27 cellular contexts compared by ENCODE assay signal in genomic region chr2:131657895-131658768, GRCh38.
"Had no signal": no experiment of that assay in that cellular context is flagged by ENCODE, and none has a peak within 500 bp of the region (broad histone marks: within the 10 kb centered on the region; RNA-seq: fewer than 3 reads in every experiment).

No MANE protein-coding gene starts in this region.

- H3K4me1 ChIP-seq: left lung, neural progenitor cell, parathyroid adenoma, right atrium auricular region, right lobe of liver, stomach, tibial artery, upper lobe of right lung had no signal

- H3K4me3 Mint-ChIP-seq: mesothelial cell of epicardium; natural killer cell; nephron progenitor cell; neural progenitor cell; stimulated activated effector memory CD8-positive, alpha-beta T cell treated with anti-CD3 and anti-CD28 coated beads, Interleukin-12 subunit alpha, Interleukin-12 subunit beta, amount 100 ng/mL, for 72 hours had no signal

- DNase-seq: head of caudate nucleus; hippocampal formation; left colon; left lung; mesendoderm; naive B cell; natural killer cell; nephron progenitor cell; occipital lobe; right lobe of liver; stimulated activated CD4-positive, alpha-beta T cell treated with anti-CD3 and anti-CD28 coated beads, Interleukin-12 subunit alpha, Interleukin-12 subunit beta, amount 100 ng/mL, for 4 hours; stimulated activated CD4-positive, alpha-beta T cell treated with anti-CD3 and anti-CD28 coated beads, Interleukin-4, amount 100 ng/mL, for 24 hours; stimulated activated naive CD4-positive, alpha-beta T cell; stomach; tibial artery; trophoblast cell; upper lobe of right lung had no signal

- H3K27ac ChIP-seq: left lung, neural progenitor cell, neutrophil, parathyroid adenoma, right atrium auricular region, right lobe of liver, stomach, thoracic aorta, tibial artery, upper lobe of right lung had no signal

- H3K4me3 ChIP-seq: left lung, lung, neural progenitor cell, right atrium auricular region, right lobe of liver, smooth muscle cell, stomach, thoracic aorta, tibial artery, upper lobe of right lung had no signal

- H3K36me3 ChIP-seq: left lung, neural progenitor cell, neutrophil, right atrium auricular region, right lobe of liver, stomach, thoracic aorta, tibial artery, upper lobe of right lung had no signal

- H3K9me3 ChIP-seq: left lung, neutrophil, right atrium auricular region, right lobe of liver, stomach, thoracic aorta, tibial artery, upper lobe of right lung had no signal

- H3K27me3 ChIP-seq: right atrium auricular region, right lobe of liver, upper lobe of right lung had no signal

- ATAC-seq: left colon, left lung, natural killer cell, upper lobe of right lung had no signal

- H3K27ac Mint-ChIP-seq: mesothelial cell of epicardium; naive B cell; natural killer cell; nephron progenitor cell; neural progenitor cell; progenitor cell of endocrine pancreas; stimulated activated effector memory CD8-positive, alpha-beta T cell treated with anti-CD3 and anti-CD28 coated beads, Interleukin-12 subunit alpha, Interleukin-12 subunit beta, amount 100 ng/mL, for 72 hours had no signal

- H3K4me1 Mint-ChIP-seq: mesothelial cell of epicardium; naive B cell; natural killer cell; nephron progenitor cell; stimulated activated effector memory CD8-positive, alpha-beta T cell treated with anti-CD3 and anti-CD28 coated beads, Interleukin-12 subunit alpha, Interleukin-12 subunit beta, amount 100 ng/mL, for 72 hours had no signal

- H3K9me3 Mint-ChIP-seq: natural killer cell; stimulated activated effector memory CD8-positive, alpha-beta T cell treated with anti-CD3 and anti-CD28 coated beads, Interleukin-12 subunit alpha, Interleukin-12 subunit beta, amount 100 ng/mL, for 72 hours had no signal
